ENCODE assay signal across 1 cellular context in the genomic region with DNA sequence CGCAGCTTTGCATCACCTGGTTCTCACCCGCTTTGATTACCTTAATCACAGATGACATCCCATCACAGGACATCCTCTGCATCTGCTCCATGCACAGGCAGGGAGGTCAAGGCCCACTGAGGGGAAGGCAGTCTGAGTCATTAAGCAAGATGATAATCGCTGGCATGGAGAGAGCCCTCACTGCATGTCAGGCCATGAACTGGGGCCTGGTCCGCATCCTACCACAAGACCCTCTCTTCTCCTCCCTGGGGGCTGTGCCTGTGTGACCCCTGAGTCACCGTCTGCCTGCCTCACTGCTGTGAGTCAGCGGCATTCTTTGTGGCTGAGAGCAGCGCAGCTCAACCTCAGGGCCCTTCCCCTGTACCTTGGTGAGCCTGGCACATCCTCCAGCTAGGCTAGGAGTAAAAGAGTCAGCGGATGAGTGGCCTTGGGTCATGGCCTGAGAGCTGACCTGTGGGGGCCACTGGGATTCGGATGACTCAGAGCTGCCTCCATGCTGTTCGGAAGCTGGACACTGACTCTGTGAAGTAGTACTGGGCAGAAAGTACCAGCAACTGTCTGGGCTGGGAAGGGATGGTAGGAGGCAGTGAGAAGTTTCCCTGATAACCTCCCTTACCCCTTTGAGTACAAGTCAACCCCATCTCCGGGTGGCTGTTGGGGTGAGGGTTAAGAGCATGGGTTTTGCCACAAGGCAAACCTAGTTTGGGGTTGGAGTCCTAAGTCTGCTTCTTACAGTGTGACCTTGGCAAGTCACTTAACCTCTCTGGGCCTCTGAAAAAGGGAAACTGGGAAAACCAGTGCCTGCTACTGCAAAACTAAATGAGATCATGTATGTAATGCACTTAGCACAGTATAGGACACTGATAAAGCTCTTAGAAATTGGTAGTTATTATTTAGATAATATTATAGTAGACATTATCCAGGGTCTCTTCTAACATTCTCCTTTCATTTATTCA.
TF ChIP-seq lines count a peak whose summit lies in the region.

No MANE protein-coding gene starts in this region.

TF ChIP-seq in HEK293, 187 proteins besides CTCF, POLR2A, EP300 and RAD21 (continued from another document):
- TF ChIP-seq HIC1 (tag by site-specific recombination; IDR thresholded peaks at IDR 0.05) (peak; percentile 86), PRDM1 (tag by site-specific recombination; IDR thresholded peaks at IDR 0.05) (no peak), SCRT2 (tag by site-specific recombination; IDR thresholded peaks at IDR 0.05) (no peak), GLIS2 (tag by site-specific recombination; IDR thresholded peaks at IDR 0.05) (peak; percentile 61), ZBTB7A (tag by site-specific recombination; IDR thresholded peaks at IDR 0.05; ENCODE audit: low read depth) (no peak), BCL11A (tag by site-specific recombination; IDR thresholded peaks at IDR 0.05; ENCODE audit: low read depth) (peak; percentile 48; the same call in 1 of the 2 replicates), ZNF184 (tag by site-specific recombination; IDR thresholded peaks at IDR 0.05) (no peak), GLIS1 (tag by site-specific recombination; IDR thresholded peaks at IDR 0.05) (peak; percentile 33; the same call in 1 of the 2 replicates), ZNF335 (tag by site-specific recombination; conservative IDR thresholded peaks at IDR 0.05) (peak; percentile 16; the same call in 1 of the 2 replicates), ZNF394 (tag by site-specific recombination; IDR thresholded peaks at IDR 0.05; ENCODE audit: borderline replicate concordance) (peak; percentile 41; the same call in 1 of the 2 replicates), ZNF664 (tag by site-specific recombination; IDR thresholded peaks at IDR 0.05) (no peak), KLF17 (tag by site-specific recombination; IDR thresholded peaks at IDR 0.05) (peak; percentile 89), ZIC2 (tag by site-specific recombination; IDR thresholded peaks at IDR 0.05) (0 out of 2 replicates have a peak, but pooled peaks have one; percentile 15), ZNF629 (tag by site-specific recombination; IDR thresholded peaks at IDR 0.05) (peak; percentile 83), ZNF600 (tag by site-specific recombination; IDR thresholded peaks at IDR 0.05) (peak; percentile 52; the same call in 1 of the 2 replicates), ZNF148 (tag by site-specific recombination; IDR thresholded peaks at IDR 0.05; ENCODE audit: borderline replicate concordance) (no peak), SP7 (tag by site-specific recombination; IDR thresholded peaks at IDR 0.05) (peak; percentile 82), SP2 (tag by site-specific recombination; IDR thresholded peaks at IDR 0.05) (no peak), ZNF660 (tag by site-specific recombination; IDR thresholded peaks at IDR 0.05) (0 out of 2 replicates have a peak, but pooled peaks have one; percentile 30), ZNF548 (tag by site-specific recombination; IDR thresholded peaks at IDR 0.05) (no peak), PATZ1 (tag by site-specific recombination; IDR thresholded peaks at IDR 0.05) (peak; percentile 62), ZFP37 (tag by site-specific recombination; IDR thresholded peaks at IDR 0.05) (peak; percentile 57; the same call in 1 of the 2 replicates)
- TF ChIP-seq, protein P1, sequence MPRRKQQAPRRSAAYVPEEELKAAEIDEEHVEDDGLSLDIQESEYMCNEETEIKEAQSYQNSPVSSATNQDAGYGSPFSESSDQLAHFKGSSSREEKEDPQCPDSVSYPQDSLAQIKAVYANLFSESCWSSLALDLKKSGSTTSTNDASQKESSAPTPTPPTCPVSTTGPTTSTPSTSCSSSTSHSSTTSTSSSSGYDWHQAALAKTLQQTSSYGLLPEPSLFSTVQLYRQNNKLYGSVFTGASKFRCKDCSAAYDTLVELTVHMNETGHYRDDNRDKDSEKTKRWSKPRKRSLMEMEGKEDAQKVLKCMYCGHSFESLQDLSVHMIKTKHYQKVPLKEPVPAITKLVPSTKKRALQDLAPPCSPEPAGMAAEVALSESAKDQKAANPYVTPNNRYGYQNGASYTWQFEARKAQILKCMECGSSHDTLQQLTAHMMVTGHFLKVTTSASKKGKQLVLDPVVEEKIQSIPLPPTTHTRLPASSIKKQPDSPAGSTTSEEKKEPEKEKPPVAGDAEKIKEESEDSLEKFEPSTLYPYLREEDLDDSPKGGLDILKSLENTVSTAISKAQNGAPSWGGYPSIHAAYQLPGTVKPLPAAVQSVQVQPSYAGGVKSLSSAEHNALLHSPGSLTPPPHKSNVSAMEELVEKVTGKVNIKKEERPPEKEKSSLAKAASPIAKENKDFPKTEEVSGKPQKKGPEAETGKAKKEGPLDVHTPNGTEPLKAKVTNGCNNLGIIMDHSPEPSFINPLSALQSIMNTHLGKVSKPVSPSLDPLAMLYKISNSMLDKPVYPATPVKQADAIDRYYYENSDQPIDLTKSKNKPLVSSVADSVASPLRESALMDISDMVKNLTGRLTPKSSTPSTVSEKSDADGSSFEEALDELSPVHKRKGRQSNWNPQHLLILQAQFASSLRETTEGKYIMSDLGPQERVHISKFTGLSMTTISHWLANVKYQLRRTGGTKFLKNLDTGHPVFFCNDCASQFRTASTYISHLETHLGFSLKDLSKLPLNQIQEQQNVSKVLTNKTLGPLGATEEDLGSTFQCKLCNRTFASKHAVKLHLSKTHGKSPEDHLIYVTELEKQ (tag by site-specific recombination; IDR thresholded peaks at IDR 0.05; ENCODE audit: borderline replicate concordance): peak; percentile 40; the same call in 1 of the 2 replicates
- TF ChIP-seq, protein P2, sequence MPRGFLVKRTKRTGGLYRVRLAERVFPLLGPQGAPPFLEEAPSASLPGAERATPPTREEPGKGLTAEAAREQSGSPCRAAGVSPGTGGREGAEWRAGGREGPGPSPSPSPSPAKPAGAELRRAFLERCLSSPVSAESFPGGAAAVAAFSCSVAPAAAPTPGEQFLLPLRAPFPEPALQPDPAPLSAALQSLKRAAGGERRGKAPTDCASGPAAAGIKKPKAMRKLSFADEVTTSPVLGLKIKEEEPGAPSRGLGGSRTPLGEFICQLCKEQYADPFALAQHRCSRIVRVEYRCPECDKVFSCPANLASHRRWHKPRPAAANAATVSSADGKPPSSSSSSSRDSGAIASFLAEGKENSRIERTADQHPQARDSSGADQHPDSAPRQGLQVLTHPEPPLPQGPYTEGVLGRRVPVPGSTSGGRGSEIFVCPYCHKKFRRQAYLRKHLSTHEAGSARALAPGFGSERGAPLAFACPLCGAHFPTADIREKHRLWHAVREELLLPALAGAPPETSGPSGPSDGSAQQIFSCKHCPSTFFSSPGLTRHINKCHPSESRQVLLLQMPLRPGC (tag by site-specific recombination; IDR thresholded peaks at IDR 0.05): peak; percentile 72; the same call in 1 of the 2 replicates
